ENCODE assay signal across 16 cellular contexts in genomic region chr13:112446867-112447266, GRCh38.
DNase-seq lines count a peak whose midpoint lies in the region; ATAC-seq and TF ChIP-seq lines count a peak whose summit lies in the region.
"Had no signal": no experiment of that assay in that cellular context is flagged by ENCODE, and none has a peak within 500 bp of the region (broad histone marks: within the 10 kb centered on the region; RNA-seq: fewer than 3 reads in every experiment).

No MANE protein-coding gene starts in this region.

- H3K36me3 ChIP-seq in right atrium auricular region (no peaks in the 10 kb centered on the region), colonic mucosa (no peaks in the 10 kb centered on the region), sigmoid colon (no peaks in the 10 kb centered on the region), Karpas-422 (ENCODE audit: insufficient read depth, low read length) (no peaks in the 10 kb centered on the region)

- H3K9ac ChIP-seq in colonic mucosa (ENCODE audit: low read depth in 2 of 2, low read length in 2 of 2) (no peak overlapping the region), Karpas-422 (ENCODE audit: low read length) (no peak overlapping the region)

- H3K27ac ChIP-seq in right atrium auricular region: no peak overlapping the region
- no peak overlapping the region for H3K27ac ChIP-seq in colonic mucosa
- H3K27ac ChIP-seq in sigmoid colon: no peak overlapping the region
- H3K27ac ChIP-seq in Karpas-422 (ENCODE audit: low read length): no peak overlapping the region
- H3K27ac ChIP-seq: PC-9, RWPE1 had no signal

- no peaks in the 10 kb centered on the region for H3K79me2 ChIP-seq in Karpas-422 (ENCODE audit: low read length)

- intact Hi-C loops in Right ventricle myocardium inferior (cut with DNase I) (no loop called here), colonic mucosa (cut with DNase I) (loop anchor here (5.0 to 10.0 kb wide), 2 partner anchors 382 to 975 kb away; partner anchors contain the start of gene SOX1), sigmoid colon (cut with DNase I) (no loop called here)

- ATAC-seq in Right ventricle myocardium inferior: no peak
- ATAC-seq in left lobe of liver: no peak
- no peak for ATAC-seq in GM19452 (IDR thresholded peaks at IDR 0.05; ENCODE audit: unreplicated experiment)

- no peak for TF ChIP-seq EP300 in sigmoid colon (IDR thresholded peaks at IDR 0.05)

- TF ChIP-seq CTCF in right atrium auricular region (IDR thresholded peaks at IDR 0.05) (no peak), colonic mucosa (IDR thresholded peaks at IDR 0.05) (no peak), sigmoid colon (IDR thresholded peaks at IDR 0.05) (no peak)

- H2AFZ ChIP-seq in Karpas-422 (ENCODE audit: low read length): no peak overlapping the region
- H2AFZ ChIP-seq: PC-9 had no signal

- 86 to 93% methylated on average over 14 of the region's 14 CpGs for WGBS in sigmoid colon, 2 donors

- peak; percentile 36 for DNase-seq in right atrium auricular region (ENCODE audit: low spot score)
- DNase-seq in Right ventricle myocardium inferior (ENCODE audit: missing footprints): no peak
- DNase-seq in colonic mucosa: peak; percentile 3
- DNase-seq in left lobe of liver (ENCODE audit: low spot score): peak; percentile 33
- peak; percentile 56 for DNase-seq in sigmoid colon
- DNase-seq in Karpas-422: no peak
- DNase-seq: C1 segment of cervical spinal cord; CD8-positive, alpha-beta memory T cell; MM.1S; NCI-H1092; NCI-H1436 treated with DMSO at 0.1 percent for 48 hours; NCI-H2029 treated with DMSO at 0.1 percent for 48 hours; NCI-H2171; PC-9 had no signal

- no peak for TF ChIP-seq POLR2A in sigmoid colon (IDR thresholded peaks at IDR 0.05)

- H3K4me1 ChIP-seq in right atrium auricular region (no peaks in the 10 kb centered on the region), colonic mucosa (no peaks in the 10 kb centered on the region), sigmoid colon (peaks cover 0 to 9% (median 2%) of the 10 kb centered on the region in 4 donors), Karpas-422 (ENCODE audit: low read length) (peaks cover 9% of the 10 kb centered on the region; the same call in 1 of the 2 replicates)

- H3K9me2 ChIP-seq in Karpas-422 (replicated peaks; ENCODE audit: insufficient read depth, low read length): no peaks in the 10 kb centered on the region

- no peak overlapping the region for H3K4me3 ChIP-seq in right atrium auricular region
- H3K4me3 ChIP-seq in colonic mucosa: no peak overlapping the region
- H3K4me3 ChIP-seq in sigmoid colon: no peak overlapping the region
- H3K4me3 ChIP-seq in Karpas-422 (ENCODE audit: low read length): no peak overlapping the region
- H3K4me3 ChIP-seq: PC-9 had no signal

- no peaks in the 10 kb centered on the region for H4K20me1 ChIP-seq in Karpas-422 (ENCODE audit: insufficient read depth, low read depth, low read length)

- H3K27me3 ChIP-seq in right atrium auricular region: peaks cover 4% of the 10 kb centered on the region in 2 donors
- H3K27me3 ChIP-seq in colonic mucosa: peaks cover 7% of the 10 kb centered on the region
- H3K27me3 ChIP-seq in sigmoid colon: peaks cover 15 to 63% (median 32%) of the 10 kb centered on the region in 3 donors
- H3K27me3 ChIP-seq in Karpas-422 (ENCODE audit: low read length): no peaks in the 10 kb centered on the region

- H3K4me2 ChIP-seq in Karpas-422 (ENCODE audit: low read depth, low read length, poor library complexity, severe bottlenecking): no peak overlapping the region
- H3K4me2 ChIP-seq: PC-9 had no signal

- H3K9me3 ChIP-seq in right atrium auricular region: no peaks in the 10 kb centered on the region
- no peaks in the 10 kb centered on the region for H3K9me3 ChIP-seq in colonic mucosa
- H3K9me3 ChIP-seq in sigmoid colon: no peaks in the 10 kb centered on the region
- H3K9me3 ChIP-seq in Karpas-422 (ENCODE audit: low read length): no peaks in the 10 kb centered on the region

Comparison
In these comparisons a context has a peak if more than half of its experiments do, and no peak if none do; other contexts are left out.
1. DNase-seq: peak in right atrium auricular region (single experiment), colonic mucosa (single experiment), left lobe of liver (single experiment) and sigmoid colon (single experiment); none in Right ventricle myocardium inferior (single experiment) and Karpas-422 (single experiment).